8 cellular contexts compared by ENCODE assay signal in genomic region chr9:111661150-111661801, GRCh38. TPM values are rescaled to one million over a fixed set of nuclear protein-coding genes. Genes with fewer than 3 reads are reported as not detected.
DNase-seq lines count a peak whose midpoint lies in the region; ATAC-seq and TF ChIP-seq lines count a peak whose summit lies in the region.

Gene GNG10 (plus strand): TSS chr9:111661605. CDS start chr9:111661635, 30 bp downstream.

- H3K9me3 Mint-ChIP-seq in activated naive CD4-positive, alpha-beta T cell treated with anti-CD3 and anti-CD28 coated beads, Interleukin-2, amount 50 U/mL, for 72 hours, result no peaks in the 10 kb centered on the region

- H3K4me1 ChIP-seq in ovary (ENCODE audit: insufficient read depth), result peaks cover 3% of the 10 kb centered on the region
- peaks cover 4 to 16% of the 10 kb centered on the region in 2 donors for H3K4me1 ChIP-seq in thoracic aorta (ENCODE audit: control insufficient read depth in 1 of 2, low read depth in 2 of 2)

- H3K36me3 ChIP-seq in SK-N-MC (ENCODE audit: insufficient read depth, low read length) (no peaks in the 10 kb centered on the region; the same call in 1 of the 2 replicates), ovary (no peaks in the 10 kb centered on the region), thoracic aorta (no peaks in the 10 kb centered on the region)

- intact Hi-C loops in head of caudate nucleus (cut with DNase I), result no loop called here
- intact Hi-C loops in ovary (cut with DNase I), result no loop called here

- H3K9me3 ChIP-seq in SK-N-MC (ENCODE audit: low read depth, low read length) (no peaks in the 10 kb centered on the region), ovary (no peaks in the 10 kb centered on the region), thoracic aorta (no peaks in the 10 kb centered on the region)

- H3K27ac ChIP-seq in SK-N-MC (no peak within 1 kb of the TSS), ovary (peak within 1 kb of the TSS; percentile 48 to 66), thoracic aorta (peak within 1 kb of the TSS; percentile 6 to 31)

- 0 to 2% (median 1%) methylated on average over 27 to 61 of the region's 61 CpGs for WGBS in ovary, 3 donors

- no peak for TF ChIP-seq CTCF in ovary (IDR thresholded peaks at IDR 0.05)
- no peak for TF ChIP-seq CTCF in thoracic aorta (IDR thresholded peaks at IDR 0.05)

- ATAC-seq in GM21381 (IDR thresholded peaks at IDR 0.05; ENCODE audit: unreplicated experiment), result peak; percentile 82
- ATAC-seq in activated naive CD4-positive, alpha-beta T cell treated with anti-CD3 and anti-CD28 coated beads, Interleukin-2, amount 50 U/mL, for 72 hours, result peak; percentile 84 to 93
- ATAC-seq in thoracic aorta (ENCODE audit: insufficient number of reproducible peaks, low FRiP score, low read depth), result peak; percentile 67

- TF ChIP-seq POLR2A in ovary (IDR thresholded peaks at IDR 0.05), result no peak

- H3K9ac ChIP-seq in SK-N-MC (ENCODE audit: insufficient read length), result peak within 1 kb of the TSS; percentile 77

- DNase-seq in DMS79 (lab: John Stamatoyannopoulos, UW) (peak; percentile 46), HUDEP-2 (lab: John Stamatoyannopoulos, UW; ENCODE audit: unreplicated experiment in 76 of 76) (peak in 43 of 76 experiments; percentile 4 to 61 (median 34)), SK-N-MC (ENCODE audit: low read depth, low spot score) (no peak), head of caudate nucleus (peak in 41 of 42 donors; percentile 18 to 82 (median 66)), ovary (peak; percentile 44 to 73 (median 54)), thoracic aorta (ENCODE audit: low spot score) (peak; percentile 4)
- DNase-seq in activated naive CD4-positive, alpha-beta T cell treated with anti-CD3 and anti-CD28 coated beads, Interleukin-2, amount 50 U/mL, for 72 hours (ENCODE audit: low spot score in 2 of 2), result peak; percentile 74 to 76

- no peak for TF ChIP-seq EP300 in ovary (IDR thresholded peaks at IDR 0.05)

- H3K36me3 Mint-ChIP-seq in activated naive CD4-positive, alpha-beta T cell treated with anti-CD3 and anti-CD28 coated beads, Interleukin-2, amount 50 U/mL, for 72 hours, result peaks cover 14 to 20% of the 10 kb centered on the region in 2 donors

- peak within 1 kb of the TSS; percentile 86 to 92 for H3K27ac Mint-ChIP-seq in activated naive CD4-positive, alpha-beta T cell treated with anti-CD3 and anti-CD28 coated beads, Interleukin-2, amount 50 U/mL, for 72 hours

- H3K27me3 ChIP-seq in ovary (no peaks in the 10 kb centered on the region), thoracic aorta (replicated peaks; ENCODE audit: insufficient read depth) (no peaks in the 10 kb centered on the region)

- H3K4me3 ChIP-seq in SK-N-MC, result peak within 1 kb of the TSS; percentile 89
- peak within 1 kb of the TSS; percentile 91 for H3K4me3 ChIP-seq in ovary
- H3K4me3 ChIP-seq in thoracic aorta, result peak within 1 kb of the TSS; percentile 93

RNA-seq across cellular contexts. Expression of gene GNG10, which starts in this region (rescaled TPM):
- 10 to 100 TPM in 1 of 2 donors, 1 to 10 TPM in 1; 7.0 to 27.3 TPM for total RNA-seq in activated naive CD4-positive, alpha-beta T cell treated with anti-CD3 and anti-CD28 coated beads, Interleukin-2, amount 50 U/mL, for 72 hours
- total RNA-seq in ovary, result 10 to 100 TPM; 19.8 to 45.8 (median 31.0) TPM
- polyA plus RNA-seq in ovary, result 10 to 100 TPM; 23.5 to 29.3 TPM
- total RNA-seq in thoracic aorta, result 10 to 100 TPM; 66.1 to 93.1 TPM
